In the genomic region with DNA sequence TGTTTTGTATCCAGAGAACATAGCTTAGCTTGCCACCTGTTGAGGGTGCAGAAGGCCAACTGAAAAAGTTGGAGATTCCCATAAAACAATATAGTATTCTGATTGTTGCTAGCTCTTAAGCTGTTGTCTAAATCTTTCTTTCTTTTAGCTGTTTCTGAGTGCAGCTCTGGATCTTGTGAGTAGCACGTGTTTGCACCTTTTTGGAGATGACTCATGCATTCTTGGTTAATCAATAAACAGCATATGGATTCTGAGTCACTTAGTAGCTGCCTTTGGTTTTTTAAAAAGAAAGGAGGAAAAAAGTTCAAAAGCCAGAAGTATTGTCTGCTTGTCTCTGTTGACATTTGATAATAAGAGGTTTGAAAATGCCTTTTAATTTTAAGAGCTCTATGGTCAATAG, we compare ENCODE assay signal across 14 cellular contexts.
DNase-seq lines count a peak whose midpoint lies in the region; ATAC-seq and TF ChIP-seq lines count a peak whose summit lies in the region.
"Had no signal": no experiment of that assay in that cellular context is flagged by ENCODE, and none has a peak within 500 bp of the region (broad histone marks: within the 10 kb centered on the region; RNA-seq: fewer than 3 reads in every experiment).

No MANE protein-coding gene starts in this region.

- peaks cover 2% of the 10 kb centered on the region for H3K4me1 Mint-ChIP-seq in progenitor cell of endocrine pancreas (ENCODE audit: low read depth)
- H3K4me1 Mint-ChIP-seq: CD4-positive, CD25-positive, alpha-beta regulatory T cell had no signal

- H3K9me3 Mint-ChIP-seq in progenitor cell of endocrine pancreas (ENCODE audit: low read depth): peaks cover 4% of the 10 kb centered on the region
- H3K9me3 Mint-ChIP-seq: WTC11 had no signal

- H3K36me3 Mint-ChIP-seq in progenitor cell of endocrine pancreas (ENCODE audit: insufficient read depth): peaks cover 1% of the 10 kb centered on the region
- H3K36me3 Mint-ChIP-seq: CD4-positive, CD25-positive, alpha-beta regulatory T cell; WTC11 had no signal

- no peak overlapping the region for H3K4me3 Mint-ChIP-seq in progenitor cell of endocrine pancreas (ENCODE audit: low read depth)
- H3K4me3 Mint-ChIP-seq: CD4-positive, CD25-positive, alpha-beta regulatory T cell; WTC11 had no signal

- no peaks in the 10 kb centered on the region for H3K27me3 ChIP-seq in dorsolateral prefrontal cortex
- H3K27me3 ChIP-seq: colonic mucosa, esophagus muscularis mucosa had no signal

- H3K27me3 Mint-ChIP-seq in progenitor cell of endocrine pancreas: no peaks in the 10 kb centered on the region
- H3K27me3 Mint-ChIP-seq: CD4-positive, CD25-positive, alpha-beta regulatory T cell had no signal

- DNase-seq in amniotic epithelial cell (ENCODE audit: low read depth) (peak; percentile 2), progenitor cell of endocrine pancreas (ENCODE audit: low spot score, unreplicated experiment) (no peak), AML-193 (lab: John Stamatoyannopoulos, UW) (no peak), dorsolateral prefrontal cortex (no peak)
- DNase-seq: activated T-cell treated with anti-CD3 and anti-CD28 coated beads for 4 hours; CD4-positive, CD25-positive, alpha-beta regulatory T cell; colonic mucosa; NCI-H2171 had no signal

- peak overlapping the region; percentile 22 for H3K27ac Mint-ChIP-seq in progenitor cell of endocrine pancreas
- H3K27ac Mint-ChIP-seq: CD4-positive, CD25-positive, alpha-beta regulatory T cell; WTC11 had no signal

- peak; percentile 79 for ATAC-seq in GM18870 (IDR thresholded peaks at IDR 0.05; ENCODE audit: unreplicated experiment)
- peak; percentile 85 for ATAC-seq in HG02970 (IDR thresholded peaks at IDR 0.05; ENCODE audit: low FRiP score, unreplicated experiment)
- no peak for ATAC-seq in activated CD4-positive, CD25-positive, alpha-beta regulatory T cell treated with anti-CD3 and anti-CD28 coated beads, Interleukin-2, amount 50 U/mL, for 24 hours
- ATAC-seq: WTC11 had no signal

- H3K4me3 ChIP-seq in dorsolateral prefrontal cortex: no peak overlapping the region
- H3K4me3 ChIP-seq: colonic mucosa, esophagus muscularis mucosa, skin epidermis had no signal

- H3K27ac ChIP-seq in dorsolateral prefrontal cortex: no peak overlapping the region
- H3K27ac ChIP-seq: colonic mucosa, esophagus muscularis mucosa, skin epidermis had no signal

- no peak for TF ChIP-seq CTCF in progenitor cell of endocrine pancreas (IDR thresholded peaks at IDR 0.05; ENCODE audit: unreplicated experiment)
- TF ChIP-seq CTCF in dorsolateral prefrontal cortex (IDR thresholded peaks at IDR 0.05 in 54 of 56, conservative IDR thresholded peaks at IDR 0.05 in 2 of 56; ENCODE audit: low read depth in 1 of 56, partially characterized antibody in 56 of 56): no peak

- intact Hi-C loops in dorsolateral prefrontal cortex (cut with DNase I): no loop called here

Comparison
In these comparisons a context has a peak if more than half of its experiments do, and no peak if none do; other contexts are left out.
1. ATAC-seq: peak in GM18870 (single experiment) and HG02970 (single experiment); none in activated CD4-positive, CD25-positive, alpha-beta regulatory T cell treated with anti-CD3 and anti-CD28 coated beads, Interleukin-2, amount 50 U/mL, for 24 hours (0 of 2).